8 cellular contexts compared by ENCODE assay signal in the genomic region with DNA sequence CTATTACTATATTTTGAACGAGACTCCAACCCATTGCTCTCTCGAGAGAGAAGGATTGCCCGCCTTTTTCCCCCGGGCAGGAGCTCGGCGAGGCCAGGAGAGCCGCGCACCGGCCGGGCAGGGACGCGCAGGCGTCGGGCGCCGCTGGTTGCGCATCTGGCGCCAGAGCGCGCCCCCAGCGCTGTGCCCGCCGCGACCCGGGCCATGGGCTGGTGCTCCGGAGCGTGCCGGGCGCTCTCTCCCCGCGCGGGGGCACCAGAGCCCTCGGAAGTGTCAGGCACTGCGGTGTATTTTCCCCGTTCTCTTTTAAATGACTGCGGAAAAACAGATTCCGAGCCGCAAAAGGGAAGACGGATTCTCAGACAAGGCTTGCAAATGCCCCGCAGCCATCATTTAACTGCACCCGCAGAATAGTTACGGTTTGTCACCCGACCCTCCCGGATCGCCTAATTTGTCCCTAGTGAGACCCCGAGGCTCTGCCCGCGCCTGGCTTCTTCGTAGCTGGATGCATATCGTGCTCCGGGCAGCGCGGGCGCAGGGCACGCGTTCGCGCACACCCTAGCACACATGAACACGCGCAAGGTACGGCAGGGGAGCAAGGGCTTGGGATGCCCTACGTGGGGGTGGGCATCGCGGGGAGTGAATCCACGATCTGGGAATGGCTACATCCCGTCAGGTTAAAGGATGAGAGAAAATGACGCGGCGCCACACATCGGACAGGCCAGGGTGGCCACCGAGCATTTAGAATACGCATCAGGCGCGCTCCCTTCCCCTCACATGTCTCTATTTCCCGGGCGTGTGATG. TPM values are rescaled to one million over a fixed set of nuclear protein-coding genes. Genes with fewer than 3 reads are reported as not detected.
A peak's percentile ranks its signal among the peaks of the same experiment; 100 is the strongest.
DNase-seq lines count a peak whose midpoint lies in the region; ATAC-seq and TF ChIP-seq lines count a peak whose summit lies in the region.

No MANE protein-coding gene starts in this region.

- H3K27me3 Mint-ChIP-seq in activated naive CD8-positive, alpha-beta T cell treated with anti-CD3 and anti-CD28 coated beads, Interleukin-2, amount 50 U/mL, for 24 hours = peaks cover 68% of the 10 kb centered on the region

- H3K9me3 ChIP-seq in heart right ventricle = peaks cover 0 to 20% (median 0%) of the 10 kb centered on the region in 11 donors
- H3K9me3 ChIP-seq in parathyroid adenoma (ENCODE audit: control insufficient read depth, low read length) = no peaks in the 10 kb centered on the region

- ATAC-seq in GM18517 (IDR thresholded peaks at IDR 0.05; ENCODE audit: unreplicated experiment) (peak; percentile 55), HG03066 (IDR thresholded peaks at IDR 0.05; ENCODE audit: low read depth, unreplicated experiment) (peak; percentile 46), heart right ventricle (peak; percentile 83 to 94 (median 90))
- ATAC-seq in activated naive CD8-positive, alpha-beta T cell treated with anti-CD3 and anti-CD28 coated beads, Interleukin-2, amount 50 U/mL, for 24 hours = peak; percentile 81

- DNase-seq in AG08396 (ENCODE audit: low spot score) (peak; percentile 77), NCI-H510A treated with DMSO at 0.1 percent for 48 hours (lab: John Stamatoyannopoulos, UW) (peak; percentile 74), heart right ventricle (peak; percentile 51 to 69), activated gamma-delta T cell (lab: John Stamatoyannopoulos, UW) (no peak)
- DNase-seq in activated naive CD8-positive, alpha-beta T cell treated with anti-CD3 and anti-CD28 coated beads, Interleukin-2, amount 50 U/mL, for 24 hours = peak; percentile 56

- no peaks in the 10 kb centered on the region for H3K36me3 Mint-ChIP-seq in activated naive CD8-positive, alpha-beta T cell treated with anti-CD3 and anti-CD28 coated beads, Interleukin-2, amount 50 U/mL, for 24 hours (ENCODE audit: low read depth)

- H3K4me2 ChIP-seq in parathyroid adenoma (ENCODE audit: low read length) = peak overlapping the region; percentile 83

- no peak overlapping the region for H3K9ac ChIP-seq in parathyroid adenoma

- H3K4me1 Mint-ChIP-seq in activated naive CD8-positive, alpha-beta T cell treated with anti-CD3 and anti-CD28 coated beads, Interleukin-2, amount 50 U/mL, for 24 hours = peaks cover 15% of the 10 kb centered on the region

- WGBS in heart right ventricle, 2 donors = 0 to 1% methylated on average over 62 to 76 of the region's 76 CpGs

- H3K9me3 Mint-ChIP-seq in activated naive CD8-positive, alpha-beta T cell treated with anti-CD3 and anti-CD28 coated beads, Interleukin-2, amount 50 U/mL, for 24 hours = peaks cover 6% of the 10 kb centered on the region

- H3K27ac ChIP-seq in heart right ventricle (peak overlapping the region in 3 of 10 donors; percentile 9 to 30 (median 23)), parathyroid adenoma (no peak overlapping the region)

- H3K4me3 ChIP-seq in heart right ventricle (peak overlapping the region; percentile 29 to 62 (median 56)), parathyroid adenoma (ENCODE audit: low read depth, low read length) (peak overlapping the region; percentile 53)

- TF ChIP-seq CTCF in heart right ventricle (IDR thresholded peaks at IDR 0.05) (peak; percentile 38 to 76 (median 60)), parathyroid adenoma (IDR thresholded peaks at IDR 0.05) (peak; percentile 28)

- intact Hi-C loops in heart right ventricle (cut with DNase I) = loop anchor here in 4 of 10 donors (1.0 to 10.0 kb wide), 5 partner anchors 264 to 286 kb away; no protein-coding TSS in a partner anchor

- H3K36me3 ChIP-seq in heart right ventricle = no peaks in the 10 kb centered on the region
- H3K36me3 ChIP-seq in parathyroid adenoma (ENCODE audit: control insufficient read depth, insufficient read depth, low read length) = no peaks in the 10 kb centered on the region

- H3K4me1 ChIP-seq in heart right ventricle (peaks cover 5 to 34% (median 26%) of the 10 kb centered on the region in 9 donors), parathyroid adenoma (no peaks in the 10 kb centered on the region)

- H3K27ac Mint-ChIP-seq in activated naive CD8-positive, alpha-beta T cell treated with anti-CD3 and anti-CD28 coated beads, Interleukin-2, amount 50 U/mL, for 24 hours = no peak overlapping the region

- peak overlapping the region; percentile 63 for H3K4me3 Mint-ChIP-seq in activated naive CD8-positive, alpha-beta T cell treated with anti-CD3 and anti-CD28 coated beads, Interleukin-2, amount 50 U/mL, for 24 hours

- peaks cover 3 to 63% (median 29%) of the 10 kb centered on the region in 7 donors for H3K27me3 ChIP-seq in heart right ventricle
- H3K27me3 ChIP-seq in parathyroid adenoma (ENCODE audit: control insufficient read depth, insufficient read depth, low read length) = no peaks in the 10 kb centered on the region

- peak overlapping the region; percentile 38 for H2AFZ ChIP-seq in parathyroid adenoma

- no peaks in the 10 kb centered on the region for H3K79me2 ChIP-seq in parathyroid adenoma

RNA-seq across cellular contexts. Expression of a gene that starts 1.1 kb away (rescaled TPM):
- total RNA-seq in heart right ventricle = 1 to 10 TPM; 2.0 to 7.7 (median 3.1) TPM
- 1 to 10 TPM; 1.8 to 2.3 TPM for polyA plus RNA-seq in heart right ventricle
